1 cellular context compared by ENCODE assay signal in genomic region chr10:99528256-99528866, GRCh38.
TF ChIP-seq lines count a peak whose summit lies in the region.

No MANE protein-coding gene starts in this region.

TF ChIP-seq in WTC11, 78 proteins besides CTCF, POLR2A, EP300 and RAD21:
- TF ChIP-seq AFF4 (CRISPR knock-in tag; IDR thresholded peaks at IDR 0.05; ENCODE audit: borderline replicate concordance) (no peak), ZNF512 (CRISPR knock-in tag; IDR thresholded peaks at IDR 0.05; ENCODE audit: borderline replicate concordance) (no peak), ZNF281 (CRISPR knock-in tag; IDR thresholded peaks at IDR 0.05) (no peak), SMAD3 (CRISPR knock-in tag; IDR thresholded peaks at IDR 0.05; ENCODE audit: borderline replicate concordance) (no peak), MXD4 (CRISPR knock-in tag; IDR thresholded peaks at IDR 0.05; ENCODE audit: borderline replicate concordance) (no peak), GABPB1 (CRISPR knock-in tag; IDR thresholded peaks at IDR 0.05) (no peak), CBFB (CRISPR knock-in tag; IDR thresholded peaks at IDR 0.05; ENCODE audit: low read depth) (no peak), FOXK1 (CRISPR knock-in tag; IDR thresholded peaks at IDR 0.05) (no peak), MAX (CRISPR knock-in tag; IDR thresholded peaks at IDR 0.05) (no peak), ZNF532 (CRISPR knock-in tag; IDR thresholded peaks at IDR 0.05; ENCODE audit: borderline replicate concordance) (no peak), HMGXB4 (CRISPR knock-in tag; IDR thresholded peaks at IDR 0.05) (no peak), PRDM15 (CRISPR knock-in tag; IDR thresholded peaks at IDR 0.05) (no peak)
